8 cellular contexts compared by ENCODE assay signal in the genomic region with DNA sequence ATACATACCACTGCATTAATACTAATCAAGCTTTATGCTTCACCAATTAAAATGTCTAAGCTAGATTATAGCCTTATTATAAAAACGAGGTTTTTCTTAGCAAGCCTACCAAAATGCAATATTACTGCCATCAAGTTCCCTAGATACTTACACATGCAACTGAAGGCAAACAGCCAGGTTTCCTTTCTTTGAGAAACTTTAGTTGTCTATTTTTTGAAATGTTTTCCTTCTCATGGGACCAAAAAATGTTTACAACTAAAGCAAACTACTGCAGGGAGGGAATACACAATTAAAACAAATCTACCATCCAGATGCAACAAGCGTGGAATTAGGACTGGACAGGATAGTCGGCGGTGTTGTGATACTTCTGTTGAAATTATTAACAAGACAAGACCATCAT. TPM values are rescaled to one million over a fixed set of nuclear protein-coding genes. Genes with fewer than 3 reads are reported as not detected.
DNase-seq lines count a peak whose midpoint lies in the region; ATAC-seq and TF ChIP-seq lines count a peak whose summit lies in the region.

No MANE protein-coding gene starts in this region.

- H3K4me3 ChIP-seq in ascending aorta, result peak overlapping the region; percentile 72 to 84
- peak overlapping the region in 1 of 3 donors; percentile 94 for H3K4me3 ChIP-seq in thyroid gland (replicated peaks in 1 of 3)
- no peak overlapping the region for H3K4me3 ChIP-seq in mucosa of descending colon

- H3K9me3 ChIP-seq in ascending aorta (no peaks in the 10 kb centered on the region), thyroid gland (no peaks in the 10 kb centered on the region), mucosa of descending colon (no peaks in the 10 kb centered on the region)

- no peaks in the 10 kb centered on the region for H3K27me3 Mint-ChIP-seq in activated CD8-positive, alpha-beta memory T cell treated with anti-CD3 and anti-CD28 coated beads, Interleukin-2, amount 10 ng/mL, durations not matched to agents 7 days and 5 days

- TF ChIP-seq POLR2A in thyroid gland (IDR thresholded peaks at IDR 0.05), result no peak

- H3K27me3 ChIP-seq in ascending aorta (no peaks in the 10 kb centered on the region), thyroid gland (no peaks in the 10 kb centered on the region)

- H3K4me1 Mint-ChIP-seq in activated CD8-positive, alpha-beta memory T cell treated with anti-CD3 and anti-CD28 coated beads, Interleukin-2, amount 10 ng/mL, durations not matched to agents 7 days and 5 days, result peaks cover 44% of the 10 kb centered on the region

- no peaks in the 10 kb centered on the region for H3K9me3 Mint-ChIP-seq in activated CD8-positive, alpha-beta memory T cell treated with anti-CD3 and anti-CD28 coated beads, Interleukin-2, amount 10 ng/mL, durations not matched to agents 7 days and 5 days (ENCODE audit: low read depth)

- ATAC-seq in activated CD8-positive, alpha-beta memory T cell treated with anti-CD3 and anti-CD28 coated beads, Interleukin-2, amount 10 ng/mL, durations not matched to agents 7 days and 5 days, result no peak
- ATAC-seq in HG03354 (IDR thresholded peaks at IDR 0.05; ENCODE audit: poor library complexity, severe bottlenecking, unreplicated experiment) (no peak), HG03196 (IDR thresholded peaks at IDR 0.05; ENCODE audit: unreplicated experiment) (no peak), mucosa of descending colon (no peak)

- CTCF ChIA-PET in activated CD8-positive, alpha-beta memory T cell treated with anti-CD3 and anti-CD28 coated beads, Interleukin-2, amount 10 ng/mL, durations not matched to agents 7 days and 5 days (lab: Charles Lee), result interaction anchor here (0.8 kb wide), 1 partner anchor 49 kb away, joined by 3 read pairs; no protein-coding TSS in a partner anchor

- no peaks in the 10 kb centered on the region for H3K36me3 ChIP-seq in ascending aorta
- no peaks in the 10 kb centered on the region for H3K36me3 ChIP-seq in thyroid gland
- no peaks in the 10 kb centered on the region for H3K36me3 ChIP-seq in mucosa of descending colon (ENCODE audit: low read depth)

- DNase-seq in activated CD8-positive, alpha-beta memory T cell treated with anti-CD3 and anti-CD28 coated beads, Interleukin-2, amount 10 ng/mL, durations not matched to agents 7 days and 5 days, result no peak
- no peak for DNase-seq in activated CD8-positive, alpha-beta memory T cell treated with anti-CD3 and anti-CD28 coated beads for 24 hours
- DNase-seq in ascending aorta (ENCODE audit: low spot score in 2 of 2) (no peak), kidney tubule cell (ENCODE audit: low spot score) (peak; percentile 7), thyroid gland (no peak), mucosa of descending colon (no peak)

- WGBS in thyroid gland, 2 donors, result 33 to 36% methylated on average over 4 of the region's 4 CpGs

- H3K27ac Mint-ChIP-seq in activated CD8-positive, alpha-beta memory T cell treated with anti-CD3 and anti-CD28 coated beads, Interleukin-2, amount 10 ng/mL, durations not matched to agents 7 days and 5 days, result peak overlapping the region; percentile 98

- TF ChIP-seq CTCF in ascending aorta (IDR thresholded peaks at IDR 0.05), result no peak
- no peak for TF ChIP-seq CTCF in thyroid gland (IDR thresholded peaks at IDR 0.05)
- no peak for TF ChIP-seq CTCF in mucosa of descending colon (IDR thresholded peaks at IDR 0.05)

- H3K4me1 ChIP-seq in ascending aorta (peaks cover 4 to 13% of the 10 kb centered on the region in 2 donors), thyroid gland (peaks cover 40% of the 10 kb centered on the region in 2 donors), mucosa of descending colon (ENCODE audit: low read depth) (peaks cover 35% of the 10 kb centered on the region)

- H3K4me3 Mint-ChIP-seq in activated CD8-positive, alpha-beta memory T cell treated with anti-CD3 and anti-CD28 coated beads, Interleukin-2, amount 10 ng/mL, durations not matched to agents 7 days and 5 days, result peak overlapping the region; percentile 94

- peaks cover 25% of the 10 kb centered on the region for H3K36me3 Mint-ChIP-seq in activated CD8-positive, alpha-beta memory T cell treated with anti-CD3 and anti-CD28 coated beads, Interleukin-2, amount 10 ng/mL, durations not matched to agents 7 days and 5 days

- H3K27ac ChIP-seq in ascending aorta, result peak overlapping the region; percentile 96 to 100
- peak overlapping the region in 2 of 3 donors; percentile 99 to 100 for H3K27ac ChIP-seq in thyroid gland

- intact Hi-C loops in ascending aorta (cut with DNase I) (loop anchor here (2.0 kb wide), 1 partner anchor 54 kb away; no protein-coding TSS in a partner anchor), thyroid gland (cut with DNase I) (no loop called here), mucosa of descending colon (cut with DNase I, micrococcal nuclease) (no loop called here)

RNA-seq across cellular contexts. Expression of a gene that starts 1.3 kb away (rescaled TPM):
- 10 to 100 TPM; 49.3 to 49.6 TPM for total RNA-seq in activated CD8-positive, alpha-beta memory T cell treated with anti-CD3 and anti-CD28 coated beads, Interleukin-2, amount 10 ng/mL, durations not matched to agents 7 days and 5 days
- total RNA-seq in ascending aorta (17.1 TPM), thyroid gland (100 to 1,000 TPM in 1 of 4 donors, 10 to 100 TPM in 3; 70.2 to 105 (median 82.4) TPM), mucosa of descending colon (10 to 100 TPM; 53.7 to 74.2 (median 61.3) TPM)
